10 cellular contexts compared by ENCODE assay signal in genomic region chr16:28189237-28189636, GRCh38. TPM values are rescaled to one million over a fixed set of nuclear protein-coding genes. Genes with fewer than 3 reads are reported as not detected.
DNase-seq lines count a peak whose midpoint lies in the region; ATAC-seq and TF ChIP-seq lines count a peak whose summit lies in the region.
"Had no signal": no experiment of that assay in that cellular context is flagged by ENCODE, and none has a peak within 500 bp of the region (broad histone marks: within the 10 kb centered on the region; RNA-seq: fewer than 3 reads in every experiment).

No MANE protein-coding gene starts in this region.

- peak overlapping the region; percentile 93 for H3K27ac Mint-ChIP-seq in activated CD4-positive, alpha-beta T cell treated with anti-CD3 and anti-CD28 coated beads, Interleukin-2, amount 10 ng/mL, durations not matched to agents 7 days and 5 days
- H3K27ac Mint-ChIP-seq in endodermal cell = no peak overlapping the region

- H3K27ac ChIP-seq in right cardiac atrium (ENCODE audit: low read length) = no peak overlapping the region
- H3K27ac ChIP-seq in endodermal cell (ENCODE audit: low read depth, low read length) = no peak overlapping the region
- no peak overlapping the region for H3K27ac ChIP-seq in WERI-Rb-1
- H3K27ac ChIP-seq in testis = no peak overlapping the region

- POLR2A ChIA-PET in activated CD4-positive, alpha-beta T cell treated with anti-CD3 and anti-CD28 coated beads, Interleukin-2, amount 10 ng/mL, durations not matched to agents 7 days and 5 days (lab: Charles Lee) = no interaction called here

- ATAC-seq in right cardiac atrium = peak; percentile 50 to 78

- H3K27me3 Mint-ChIP-seq in activated CD4-positive, alpha-beta T cell treated with anti-CD3 and anti-CD28 coated beads, Interleukin-2, amount 10 ng/mL, durations not matched to agents 7 days and 5 days = no peaks in the 10 kb centered on the region
- no peaks in the 10 kb centered on the region for H3K27me3 Mint-ChIP-seq in endodermal cell (ENCODE audit: insufficient read depth)

- peak; percentile 25 for DNase-seq in A172 (ENCODE audit: low spot score)
- DNase-seq in Daoy (ENCODE audit: low read depth) = peak; percentile 25
- DNase-seq in activated CD4-positive, alpha-beta T cell treated with anti-CD3 and anti-CD28 coated beads, Interleukin-2, amount 10 ng/mL, durations not matched to agents 7 days and 5 days = peak; percentile 59
- DNase-seq in right cardiac atrium = peak in 1 of 3 donors; percentile 50
- DNase-seq in endodermal cell = no peak
- DNase-seq in WERI-Rb-1 = no peak
- no peak for DNase-seq in testis
- no peak for DNase-seq in foreskin melanocyte
- DNase-seq: DMS 273 treated with DMSO at 0.1 percent for 48 hours, NCI-H2029 treated with DMSO at 0.1 percent for 48 hours had no signal

- H3K36me3 Mint-ChIP-seq in activated CD4-positive, alpha-beta T cell treated with anti-CD3 and anti-CD28 coated beads, Interleukin-2, amount 10 ng/mL, durations not matched to agents 7 days and 5 days (ENCODE audit: low read depth) = peaks cover 67% of the 10 kb centered on the region
- peaks cover 5% of the 10 kb centered on the region for H3K36me3 Mint-ChIP-seq in endodermal cell (ENCODE audit: low read depth)

- no peak for TF ChIP-seq POLR2A in testis (IDR thresholded peaks at IDR 0.05)

- H3K9me3 ChIP-seq in right cardiac atrium (ENCODE audit: control insufficient read depth, low read length) = no peaks in the 10 kb centered on the region
- H3K9me3 ChIP-seq in endodermal cell (ENCODE audit: control insufficient read depth, low read length) = peaks cover 11% of the 10 kb centered on the region
- no peaks in the 10 kb centered on the region for H3K9me3 ChIP-seq in WERI-Rb-1 (ENCODE audit: severe bottlenecking)
- no peaks in the 10 kb centered on the region for H3K9me3 ChIP-seq in testis

- CTCF ChIA-PET in activated CD4-positive, alpha-beta T cell treated with anti-CD3 and anti-CD28 coated beads, Interleukin-2, amount 10 ng/mL, durations not matched to agents 7 days and 5 days (lab: Charles Lee) = interaction anchor here (0.7 to 5.6 kb wide), 7 partner anchors 10 to 52 kb away, joined by 3 to 38 read pairs (median 3); partner anchors contain the start of gene XPO6

- peaks cover 93% of the 10 kb centered on the region for H3K4me1 Mint-ChIP-seq in activated CD4-positive, alpha-beta T cell treated with anti-CD3 and anti-CD28 coated beads, Interleukin-2, amount 10 ng/mL, durations not matched to agents 7 days and 5 days
- peaks cover 15% of the 10 kb centered on the region for H3K4me1 Mint-ChIP-seq in endodermal cell

- no peaks in the 10 kb centered on the region for H3K36me3 ChIP-seq in endodermal cell (ENCODE audit: control insufficient read depth, insufficient read depth, low read length)
- peaks cover 19% of the 10 kb centered on the region for H3K36me3 ChIP-seq in WERI-Rb-1
- H3K36me3 ChIP-seq in testis (ENCODE audit: low read depth, missing control alignments) = no peaks in the 10 kb centered on the region

- H3K27me3 ChIP-seq in right cardiac atrium (ENCODE audit: control insufficient read depth, insufficient read depth) (no peaks in the 10 kb centered on the region), endodermal cell (ENCODE audit: control insufficient read depth, insufficient read depth, low read length, poor library complexity, severe bottlenecking) (no peaks in the 10 kb centered on the region), WERI-Rb-1 (ENCODE audit: insufficient read depth, low read depth, severe bottlenecking) (no peaks in the 10 kb centered on the region), testis (no peaks in the 10 kb centered on the region)

- intact Hi-C loops in right cardiac atrium (cut with DNase I) = no loop called here
- intact Hi-C loops in testis (cut with DNase I; ENCODE audit: low total_unique reads) = no loop called here

- TF ChIP-seq CTCF in endodermal cell (conservative IDR thresholded peaks at IDR 0.05) (no peak), WERI-Rb-1 (IDR thresholded peaks at IDR 0.05; ENCODE audit: low read depth, low read length) (no peak), testis (IDR thresholded peaks at IDR 0.05) (no peak)

- H3K4me1 ChIP-seq in right cardiac atrium (ENCODE audit: control insufficient read depth, insufficient read depth, low read length) (peaks cover 3% of the 10 kb centered on the region), endodermal cell (ENCODE audit: control insufficient read depth, insufficient read depth, low read length) (no peaks in the 10 kb centered on the region), testis (peaks cover 8% of the 10 kb centered on the region)

- peaks cover 5% of the 10 kb centered on the region for H3K9me3 Mint-ChIP-seq in activated CD4-positive, alpha-beta T cell treated with anti-CD3 and anti-CD28 coated beads, Interleukin-2, amount 10 ng/mL, durations not matched to agents 7 days and 5 days
- peaks cover 5% of the 10 kb centered on the region for H3K9me3 Mint-ChIP-seq in endodermal cell

- H3K4me3 Mint-ChIP-seq in activated CD4-positive, alpha-beta T cell treated with anti-CD3 and anti-CD28 coated beads, Interleukin-2, amount 10 ng/mL, durations not matched to agents 7 days and 5 days = peak overlapping the region; percentile 33
- no peak overlapping the region for H3K4me3 Mint-ChIP-seq in endodermal cell

- WGBS in right cardiac atrium = 81% methylated on average over 4 of the region's 4 CpGs
- WGBS in endodermal cell (ENCODE audit: insufficient coverage in 1 of 2, insufficient read length in 1 of 2), 2 experiments = 93 to 94% methylated on average over 2 of the region's 4 CpGs
- WGBS in testis, 2 donors = 94% methylated on average over 4 of the region's 4 CpGs

- no peak overlapping the region for H3K9ac ChIP-seq in endodermal cell (ENCODE audit: extremely low read depth, low read length, poor library complexity, severe bottlenecking)

- H3K4me3 ChIP-seq in right cardiac atrium (ENCODE audit: low read length) (no peak overlapping the region), endodermal cell (ENCODE audit: low read length) (no peak overlapping the region), WERI-Rb-1 (ENCODE audit: low read depth, low read length) (no peak overlapping the region), testis (no peak overlapping the region)

RNA-seq across cellular contexts. Expression of gene XPO6, which starts 22.5 kb away (rescaled TPM):
- total RNA-seq in A172 (2014; rRNA removed; shearing (Covaris generic)) = 127 and 151 TPM in 2 replicates
- total RNA-seq in Daoy (2014; rRNA removed; shearing (Covaris generic)) = 75.6 and 136 TPM in 2 replicates
- total RNA-seq in activated CD4-positive, alpha-beta T cell treated with anti-CD3 and anti-CD28 coated beads, Interleukin-2, amount 10 ng/mL, durations not matched to agents 7 days and 5 days = 100 to 1,000 TPM; 237 to 304 TPM
- total RNA-seq in right cardiac atrium (10 to 100 TPM; 30.2 to 36.4 (median 33.6) TPM), endodermal cell (10 to 100 TPM; 84.7 to 92.4 TPM), testis (100 to 1,000 TPM; 238 to 283 TPM)
- polyA plus RNA-seq in right cardiac atrium (19.9 TPM), testis (ENCODE audit: insufficient read depth, low read depth, low replicate concordance) (216 TPM)
- 79.6 TPM for polyA plus RNA-seq in endodermal cell (2013, experiment 1 of 2)
- polyA plus RNA-seq in endodermal cell (2013, experiment 2 of 2) = 78.4 TPM

Comparison
In these comparisons a context has a peak if more than half of its experiments do, and no peak if none do; other contexts are left out.
1. DNase-seq: peak in A172 (single experiment), Daoy (single experiment) and activated CD4-positive, alpha-beta T cell treated with anti-CD3 and anti-CD28 coated beads, Interleukin-2, amount 10 ng/mL, durations not matched to agents 7 days and 5 days (single experiment); none in endodermal cell (single experiment), WERI-Rb-1 (single experiment), testis (single experiment) and foreskin melanocyte (single experiment).